Comparison of ENCODE assay signal across 8 cellular contexts in genomic region chr3:97971679-97972567, GRCh38. TPM values are rescaled to one million over a fixed set of nuclear protein-coding genes. Genes with fewer than 3 reads are reported as not detected.
DNase-seq lines count a peak whose midpoint lies in the region; ATAC-seq and TF ChIP-seq lines count a peak whose summit lies in the region.

Gene RIOX2 (minus strand): TSS chr3:97972431. CDS start chr3:97967593, 4,838 bp downstream.

- H3K27me3 ChIP-seq in HUES48 (ENCODE audit: control insufficient read depth, insufficient read depth, low read length) (peaks cover 13% of the 10 kb centered on the region), neural cell (ENCODE audit: insufficient read depth, low read depth, low read length) (no peaks in the 10 kb centered on the region), stomach smooth muscle (ENCODE audit: control insufficient read depth in 1 of 2, insufficient read depth in 2 of 2, low read length in 2 of 2) (no peaks in the 10 kb centered on the region)

- H3K4me3 Mint-ChIP-seq in activated T-helper 17 cell treated with anti-CD3 and anti-CD28 coated beads, Interleukin-2, amount 50 U/mL, for 72 hours: peak within 1 kb of the TSS; percentile 94

- peak within 1 kb of the TSS; percentile 64 for H3K4me3 ChIP-seq in HUES48 (ENCODE audit: low read depth, low read length)
- H3K4me3 ChIP-seq in fibroblast of the aortic adventitia (ENCODE audit: low read depth, low read length): peak within 1 kb of the TSS; percentile 75
- peak within 1 kb of the TSS; percentile 65 for H3K4me3 ChIP-seq in neural cell (ENCODE audit: low read length)
- H3K4me3 ChIP-seq in stomach smooth muscle (ENCODE audit: low read length in 2 of 2): peak within 1 kb of the TSS; percentile 59 to 76

- H3K4me1 Mint-ChIP-seq in activated T-helper 17 cell treated with anti-CD3 and anti-CD28 coated beads, Interleukin-2, amount 50 U/mL, for 72 hours: peaks cover 43% of the 10 kb centered on the region

- no peaks in the 10 kb centered on the region for H3K36me3 ChIP-seq in HUES48 (ENCODE audit: control insufficient read depth, insufficient read depth, low read length)
- H3K36me3 ChIP-seq in neural cell (ENCODE audit: insufficient read depth, low read length): no peaks in the 10 kb centered on the region
- no peaks in the 10 kb centered on the region for H3K36me3 ChIP-seq in stomach smooth muscle (ENCODE audit: control insufficient read depth in 2 of 2, insufficient read depth in 2 of 2, low read length in 2 of 2)

- TF ChIP-seq RAD21 in neural cell (conservative IDR thresholded peaks at IDR 0.05): no peak

- no peaks in the 10 kb centered on the region for H3K9me3 Mint-ChIP-seq in activated T-helper 17 cell treated with anti-CD3 and anti-CD28 coated beads, Interleukin-2, amount 50 U/mL, for 72 hours

- H4K20me1 ChIP-seq in neural cell (ENCODE audit: insufficient read depth): no peaks in the 10 kb centered on the region

- H3K4me1 ChIP-seq in HUES48 (ENCODE audit: control insufficient read depth, insufficient read depth, low read length) (no peaks in the 10 kb centered on the region), stomach smooth muscle (ENCODE audit: control insufficient read depth, insufficient read depth, low read length) (peaks cover 9% of the 10 kb centered on the region)

- H3K9me2 ChIP-seq in neural cell (ENCODE audit: insufficient read depth, low read length): no peaks in the 10 kb centered on the region

- H3K9ac ChIP-seq in HUES48 (ENCODE audit: low read depth, low read length) (peak within 1 kb of the TSS; percentile 41; the same call in 1 of the 2 replicates), neural cell (ENCODE audit: low read length) (peak within 1 kb of the TSS; percentile 17), stomach smooth muscle (ENCODE audit: low read length in 2 of 2) (peak within 1 kb of the TSS; percentile 62 to 77)

- no peaks in the 10 kb centered on the region for H3K79me2 ChIP-seq in neural cell (replicated peaks; ENCODE audit: insufficient read depth, low read length)

- ATAC-seq in GM21390 (IDR thresholded peaks at IDR 0.05; ENCODE audit: unreplicated experiment): peak; percentile 85
- peak; percentile 94 for ATAC-seq in activated T-helper 17 cell treated with anti-CD3 and anti-CD28 coated beads, Interleukin-2, amount 50 U/mL, for 72 hours (replicated peaks)

- peak within 1 kb of the TSS; percentile 96 for H3K27ac Mint-ChIP-seq in activated T-helper 17 cell treated with anti-CD3 and anti-CD28 coated beads, Interleukin-2, amount 50 U/mL, for 72 hours

- no peak for TF ChIP-seq EP300 in neural cell (conservative IDR thresholded peaks at IDR 0.05; ENCODE audit: poor library complexity, severe bottlenecking)

- peak; percentile 36 for DNase-seq in DMS153 (lab: John Stamatoyannopoulos, UW)
- DNase-seq in RPMI7951 (ENCODE audit: low read depth): peak; percentile 78
- peak; percentile 53 for DNase-seq in fibroblast of the aortic adventitia (ENCODE audit: low read depth)

- H2AFZ ChIP-seq in neural cell (ENCODE audit: low read depth, low read length): no peak within 1 kb of the TSS

- TF ChIP-seq CTCF in fibroblast of the aortic adventitia (IDR thresholded peaks at IDR 0.05; ENCODE audit: insufficient read depth, low read length): peak; percentile 14
- no peak for TF ChIP-seq CTCF in neural cell (IDR thresholded peaks at IDR 0.05; ENCODE audit: poor library complexity, severe bottlenecking)

- H3K27ac ChIP-seq in HUES48 (ENCODE audit: low read depth, low read length) (peak within 1 kb of the TSS; percentile 5), neural cell (ENCODE audit: low read length) (no peak within 1 kb of the TSS), stomach smooth muscle (ENCODE audit: low read length) (peak within 1 kb of the TSS; percentile 56)

- H3K36me3 Mint-ChIP-seq in activated T-helper 17 cell treated with anti-CD3 and anti-CD28 coated beads, Interleukin-2, amount 50 U/mL, for 72 hours (ENCODE audit: low read depth): peaks cover 19% of the 10 kb centered on the region

- H3K9me3 ChIP-seq in HUES48 (ENCODE audit: control insufficient read depth, insufficient read depth, low read length): no peaks in the 10 kb centered on the region
- H3K9me3 ChIP-seq in neural cell (ENCODE audit: low read length): no peaks in the 10 kb centered on the region
- H3K9me3 ChIP-seq in stomach smooth muscle (ENCODE audit: control insufficient read depth in 2 of 2, low read length in 2 of 2): no peaks in the 10 kb centered on the region

- no peaks in the 10 kb centered on the region for H3F3A ChIP-seq in neural cell (ENCODE audit: insufficient read depth, low read length, poor library complexity, severe bottlenecking)

- H3K27me3 Mint-ChIP-seq in activated T-helper 17 cell treated with anti-CD3 and anti-CD28 coated beads, Interleukin-2, amount 50 U/mL, for 72 hours: no peaks in the 10 kb centered on the region

- no peak within 1 kb of the TSS for H3K4me2 ChIP-seq in neural cell (ENCODE audit: low read length)

TF ChIP-seq in neural cell, 6 proteins besides CTCF, POLR2A, EP300 and RAD21:
- TF ChIP-seq MXI1 (conservative IDR thresholded peaks at IDR 0.05; ENCODE audit: poor library complexity, severe bottlenecking) (peak; percentile 40), REST (IDR thresholded peaks at IDR 0.05; ENCODE audit: borderline replicate concordance) (no peak)

RNA-seq across cellular contexts. Expression of gene RIOX2, which starts in this region (rescaled TPM):
- total RNA-seq in RPMI7951 (2014; rRNA removed; shearing (Covaris generic)): 22.7 and 30.0 TPM in 2 replicates
- total RNA-seq in activated T-helper 17 cell treated with anti-CD3 and anti-CD28 coated beads, Interleukin-2, amount 50 U/mL, for 72 hours: 10 to 100 TPM; 28.0 to 61.5 TPM
- total RNA-seq in fibroblast of the aortic adventitia (ENCODE audit: low replicate concordance): 7.5 and 32.7 TPM in 2 replicates
- polyA plus RNA-seq in neural cell: 0.32 and 0.48 TPM in 2 replicates
- polyA minus RNA-seq in neural cell: 1.2 and 1.3 TPM in 2 replicates

Comparison
In these comparisons a context has a peak if more than half of its experiments do, and no peak if none do; other contexts are left out.
1. H3K9ac ChIP-seq: peak in every context shown above with its lines; median percentile 70 in stomach smooth muscle; 41 in HUES48; 17 in neural cell.